Comparison of ENCODE assay signal across 19 cellular contexts in the genomic region with DNA sequence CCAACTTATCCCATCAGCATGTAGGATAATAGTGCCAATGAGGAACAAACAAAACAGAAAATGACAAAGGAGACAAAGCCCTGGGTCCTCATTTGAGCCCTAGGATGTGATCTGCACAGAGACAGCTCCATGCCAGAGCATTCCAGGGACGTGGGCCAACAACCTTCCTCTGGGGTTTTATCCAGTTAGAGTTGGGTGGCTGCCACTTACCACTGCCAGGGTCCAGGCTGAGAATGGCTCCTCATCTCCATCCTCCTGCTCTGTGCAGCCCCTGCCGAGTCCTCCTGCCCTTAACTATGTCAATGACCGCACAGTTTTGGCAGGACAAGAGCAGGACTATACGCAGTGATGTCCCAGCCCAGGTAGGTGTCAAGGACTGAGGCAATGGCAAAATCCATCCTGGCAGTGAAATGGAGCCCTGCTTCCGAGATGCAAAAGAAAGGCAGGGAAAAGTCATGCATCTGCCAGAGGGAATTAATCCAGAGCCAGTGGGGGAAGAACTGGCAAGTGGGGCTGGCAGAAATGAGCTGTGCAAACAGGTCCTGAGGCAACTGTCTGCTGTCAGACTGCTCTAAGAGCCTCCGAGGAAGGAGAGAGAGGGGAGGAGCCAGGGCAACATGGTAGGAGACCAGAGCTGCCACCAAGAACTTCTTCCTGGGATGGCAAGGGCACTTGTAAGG.
"Had no signal": no experiment of that assay in that cellular context is flagged by ENCODE, and none has a peak within 500 bp of the region (broad histone marks: within the 10 kb centered on the region; RNA-seq: fewer than 3 reads in every experiment).

No MANE protein-coding gene starts in this region.

- H3K27me3 ChIP-seq: brain microvascular endothelial cell, gastrocnemius medialis, testis had no signal

- H3K4me1 ChIP-seq: gastrocnemius medialis, heart left ventricle, lower lobe of right lung, testis had no signal

- H3K9me3 ChIP-seq: gastrocnemius medialis, lower lobe of right lung, testis had no signal

- H3K4me3 ChIP-seq: gastrocnemius medialis, heart left ventricle, lower lobe of right lung, skin epidermis, testis had no signal

- DNase-seq: activated B cell treated with CpG ODN at 0.5 μM for 24 hours; activated CD4-positive, alpha-beta T cell treated with anti-CD3 and anti-CD28 coated beads for 48 hours; activated CD8-positive, alpha-beta T cell treated with anti-CD3 and anti-CD28 coated beads, Interleukin-2, amount 10 ng/mL, durations not matched to agents 7 days and 5 days; activated naive CD4-positive, alpha-beta T cell treated with Interleukin-2 at 50 U/mL for 16 hours; activated naive CD8-positive, alpha-beta T cell treated with anti-CD3 and anti-CD28 coated beads, Interleukin-2, amount 10 ng/mL, durations not matched to agents 7 days and 5 days; activated T-cell treated with anti-CD3 and anti-CD28 coated beads, Interleukin-2, amount 50 U/mL, for 24 hours; brain microvascular endothelial cell; cerebellar nuclear complex; effector CD4-positive, alpha-beta T cell; gastrocnemius medialis; lower lobe of right lung; stimulated activated CD4-positive, alpha-beta T cell treated with anti-CD3 and anti-CD28 coated beads, Interleukin-15, amount 100 ng/mL, for 24 hours; stimulated activated CD4-positive, alpha-beta T cell treated with anti-CD3 and anti-CD28 coated beads, Interleukin-2, amount 100 ng/mL, for 48 hours; stimulated activated naive CD8-positive, alpha-beta T cell treated with anti-CD3 and anti-CD28 coated beads, Interleukin-15, amount 100 ng/mL, for 72 hours; T-helper 1 cell; T-helper 9 cell; testis had no signal

- ATAC-seq: activated CD8-positive, alpha-beta T cell treated with anti-CD3 and anti-CD28 coated beads, Interleukin-2, amount 10 ng/mL, durations not matched to agents 7 days and 5 days; gastrocnemius medialis; stimulated activated naive CD8-positive, alpha-beta T cell treated with anti-CD3 and anti-CD28 coated beads, Interleukin-15, amount 100 ng/mL, for 72 hours had no signal

- H3K27ac ChIP-seq: brain microvascular endothelial cell, gastrocnemius medialis, heart left ventricle, lower lobe of right lung, skin epidermis, testis had no signal

- H3K36me3 ChIP-seq: brain microvascular endothelial cell, gastrocnemius medialis, heart left ventricle, lower lobe of right lung had no signal
